ENCODE assay signal across 9 cellular contexts in genomic region chr22:26330971-26331625, GRCh38.
DNase-seq lines count a peak whose midpoint lies in the region; ATAC-seq and TF ChIP-seq lines count a peak whose summit lies in the region.
"Had no signal": no experiment of that assay in that cellular context is flagged by ENCODE, and none has a peak within 500 bp of the region (broad histone marks: within the 10 kb centered on the region; RNA-seq: fewer than 3 reads in every experiment).

No MANE protein-coding gene starts in this region.

- peak; percentile 84 for DNase-seq in COLO829 (ENCODE audit: low spot score)
- peak; percentile 58 for DNase-seq in HuH-7.5 (ENCODE audit: low spot score)
- peak; percentile 68 for DNase-seq in OCI-LY7 (ENCODE audit: low spot score)
- DNase-seq in activated T-cell treated with anti-CD3 and anti-CD28 coated beads, Interleukin-2, amount 50 U/mL, for 4 hours: peak; percentile 42
- DNase-seq in fibroblast of peridontal ligament (ENCODE audit: extremely low read depth): peak; percentile 60
- DNase-seq in neural crest cell (ENCODE audit: low read depth, low spot score): peak; percentile 68
- peak; percentile 33 to 46 for DNase-seq in thyroid gland

- WGBS in thyroid gland, 2 donors: 26% methylated on average over 4 of the region's 4 CpGs

- H3K4me1 ChIP-seq in OCI-LY7 (ENCODE audit: insufficient read depth, low read length, poor library complexity, severe bottlenecking): no peaks in the 10 kb centered on the region
- no peaks in the 10 kb centered on the region for H3K4me1 ChIP-seq in thyroid gland

- no peaks in the 10 kb centered on the region for H3K4me1 Mint-ChIP-seq in activated T-cell treated with anti-CD3 and anti-CD28 coated beads, Interleukin-2, amount 50 U/mL, for 4 hours (ENCODE audit: low read depth)
- no peaks in the 10 kb centered on the region for H3K4me1 Mint-ChIP-seq in neural crest cell

- H3K9me3 ChIP-seq in OCI-LY7 (ENCODE audit: low read length): no peaks in the 10 kb centered on the region
- H3K9me3 ChIP-seq in thyroid gland: no peaks in the 10 kb centered on the region

- H3K79me2 ChIP-seq in OCI-LY7 (ENCODE audit: insufficient read depth, low read depth, low read length): no peaks in the 10 kb centered on the region

- no peak overlapping the region for H3K4me3 Mint-ChIP-seq in activated T-cell treated with anti-CD3 and anti-CD28 coated beads, Interleukin-2, amount 50 U/mL, for 4 hours
- no peak overlapping the region for H3K4me3 Mint-ChIP-seq in neural crest cell
- H3K4me3 Mint-ChIP-seq: IgD-negative memory B cell had no signal

- no TSS peak for BruUV-seq in OCI-LY7 (replicated peaks; lab: Mats Ljungman, UMichigan)

- no peak overlapping the region for H2AFZ ChIP-seq in OCI-LY7 (ENCODE audit: low read length)

- no peaks in the 10 kb centered on the region for H3K36me3 ChIP-seq in OCI-LY7 (ENCODE audit: insufficient read depth, low read length)
- no peaks in the 10 kb centered on the region for H3K36me3 ChIP-seq in thyroid gland

- H3K27ac Mint-ChIP-seq in neural crest cell (ENCODE audit: unreplicated experiment): no peak overlapping the region
- H3K27ac Mint-ChIP-seq: IgD-negative memory B cell had no signal

- ATAC-seq in activated T-cell treated with anti-CD3 and anti-CD28 coated beads, Interleukin-2, amount 50 U/mL, for 4 hours: peak; percentile 65 to 73
- no peak for ATAC-seq in HG02610 (IDR thresholded peaks at IDR 0.05; ENCODE audit: unreplicated experiment)

- no peaks in the 10 kb centered on the region for H3K9me3 Mint-ChIP-seq in activated T-cell treated with anti-CD3 and anti-CD28 coated beads, Interleukin-2, amount 50 U/mL, for 4 hours
- H3K9me3 Mint-ChIP-seq in neural crest cell: no peaks in the 10 kb centered on the region
- H3K9me3 Mint-ChIP-seq: IgD-negative memory B cell had no signal

- no peaks in the 10 kb centered on the region for H3K9me2 ChIP-seq in OCI-LY7 (ENCODE audit: insufficient read depth, low read length)

- CTCF ChIA-PET in OCI-LY7 (lab: Charles Lee; ENCODE audit: unreplicated experiment): no interaction called here

- no peak overlapping the region for H3K27ac ChIP-seq in OCI-LY7 (ENCODE audit: low read depth, low read length, poor library complexity, severe bottlenecking)
- H3K27ac ChIP-seq in thyroid gland: no peak overlapping the region

- POLR2A ChIA-PET in OCI-LY7 (lab: Charles Lee): interaction anchor here (0.6 kb wide), 1 partner anchor 1470 kb away, joined by 7 read pairs; no protein-coding TSS in a partner anchor

- peaks cover 37% of the 10 kb centered on the region for H3K27me3 Mint-ChIP-seq in activated T-cell treated with anti-CD3 and anti-CD28 coated beads, Interleukin-2, amount 50 U/mL, for 4 hours (ENCODE audit: low read depth)
- H3K27me3 Mint-ChIP-seq in neural crest cell (ENCODE audit: low read depth): peaks cover 61% of the 10 kb centered on the region

- no peaks in the 10 kb centered on the region for H4K20me1 ChIP-seq in OCI-LY7 (ENCODE audit: insufficient read depth, low read length)

- H3K4me2 ChIP-seq in OCI-LY7 (ENCODE audit: low read length): no peak overlapping the region

- H3K27me3 ChIP-seq in thyroid gland: no peaks in the 10 kb centered on the region

- TF ChIP-seq CTCF in OCI-LY7 (conservative IDR thresholded peaks at IDR 0.05; ENCODE audit: low read length): peak; percentile 98
- TF ChIP-seq CTCF in neural crest cell (conservative IDR thresholded peaks at IDR 0.05): peak; percentile 96
- peak; percentile 33 to 84 (median 78) for TF ChIP-seq CTCF in thyroid gland (IDR thresholded peaks at IDR 0.05)

- no peak overlapping the region for H3K4me3 ChIP-seq in OCI-LY7 (ENCODE audit: low read depth, low read length, poor library complexity, severe bottlenecking)
- H3K4me3 ChIP-seq in thyroid gland (replicated peaks in 1 of 3): no peak overlapping the region

- no peak for TF ChIP-seq POLR2A in thyroid gland (IDR thresholded peaks at IDR 0.05)

- intact Hi-C loops in OCI-LY7 (cut with micrococcal nuclease; ENCODE audit: unreplicated experiment) (loop anchor here (10.0 kb wide), 1 partner anchor 556 kb away; no protein-coding TSS in a partner anchor), thyroid gland (cut with DNase I) (no loop called here)

- H3K36me3 Mint-ChIP-seq in activated T-cell treated with anti-CD3 and anti-CD28 coated beads, Interleukin-2, amount 50 U/mL, for 4 hours (ENCODE audit: insufficient read depth): no peaks in the 10 kb centered on the region
- no peaks in the 10 kb centered on the region for H3K36me3 Mint-ChIP-seq in neural crest cell (ENCODE audit: low read depth)
- H3K36me3 Mint-ChIP-seq: IgD-negative memory B cell had no signal
